Comparison of ENCODE assay signal across 1 cellular context in genomic region chr11:19817265-19817851, GRCh38.
TF ChIP-seq lines count a peak whose summit lies in the region.

No MANE protein-coding gene starts in this region.

TF ChIP-seq in H1, 55 proteins besides CTCF, POLR2A, EP300 and RAD21:
- TF ChIP-seq KDM4A (IDR thresholded peaks at IDR 0.05; ENCODE audit: low read depth, low read length, severe bottlenecking) (no peak), RXRA (IDR thresholded peaks at IDR 0.05; ENCODE audit: insufficient read depth, low read depth, low read length) (no peak), CEBPB (IDR thresholded peaks at IDR 0.05; ENCODE audit: low read depth, low read length) (no peak), CTBP2 (IDR thresholded peaks at IDR 0.05; ENCODE audit: borderline replicate concordance, insufficient read depth, insufficient read length, low read length) (peak; percentile 59), NRF1 (IDR thresholded peaks at IDR 0.05; ENCODE audit: low read depth, low read length) (no peak), BRCA1 (IDR thresholded peaks at IDR 0.05; ENCODE audit: low read depth, low read length) (no peak), JUN (IDR thresholded peaks at IDR 0.05; ENCODE audit: low read depth, low read length) (peak; percentile 76), CREB1 (IDR thresholded peaks at IDR 0.05) (no peak), ASH2L (IDR thresholded peaks at IDR 0.05; ENCODE audit: low read length) (peak; percentile 74), JUND (IDR thresholded peaks at IDR 0.05; ENCODE audit: low read length) (peak; percentile 94), SP4 (IDR thresholded peaks at IDR 0.05; ENCODE audit: low read length) (no peak), TCF12 (IDR thresholded peaks at IDR 0.05; ENCODE audit: low read depth, low read length) (0 out of 2 replicates have a peak, but pooled peaks have one; percentile 6), TEAD4 (IDR thresholded peaks at IDR 0.05; ENCODE audit: low read depth, low read length) (peak; percentile 72; the same call in 1 of the 2 replicates), GABPA (IDR thresholded peaks at IDR 0.05; ENCODE audit: borderline replicate concordance, insufficient read depth, low read length) (no peak), EZH2 (IDR thresholded peaks at IDR 0.05; ENCODE audit: low read depth, low read length, severe bottlenecking) (no peak), YY1 (IDR thresholded peaks at IDR 0.05; ENCODE audit: low read depth, low read length) (no peak), TAF1 (IDR thresholded peaks at IDR 0.05; ENCODE audit: low read depth, low read length) (0 out of 2 replicates have a peak, but pooled peaks have one; percentile 26), BCL11A (IDR thresholded peaks at IDR 0.05; ENCODE audit: low read depth in 2 of 2, low read length in 2 of 2) (peak in 1 of 2 experiments; percentile 46), BACH1 (IDR thresholded peaks at IDR 0.05; ENCODE audit: low read length) (0 out of 2 replicates have a peak, but pooled peaks have one; percentile 3), POLR2AphosphoS5 (IDR thresholded peaks at IDR 0.05; ENCODE audit: low read depth, low read length) (peak; percentile 29), PHF8 (conservative IDR thresholded peaks at IDR 0.05; ENCODE audit: low read depth, low read length) (no peak), FOSL1 (IDR thresholded peaks at IDR 0.05; ENCODE audit: insufficient read depth, low read depth, low read length) (no peak), POU5F1 (IDR thresholded peaks at IDR 0.05; ENCODE audit: low read depth, low read length) (no peak), NANOG (IDR thresholded peaks at IDR 0.05; ENCODE audit: insufficient read depth, low read depth, low read length, poor library complexity, severe bottlenecking) (peak; percentile 87)
- TF ChIP-seq, protein P1, sequence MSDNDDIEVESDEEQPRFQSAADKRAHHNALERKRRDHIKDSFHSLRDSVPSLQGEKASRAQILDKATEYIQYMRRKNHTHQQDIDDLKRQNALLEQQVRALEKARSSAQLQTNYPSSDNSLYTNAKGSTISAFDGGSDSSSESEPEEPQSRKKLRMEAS (IDR thresholded peaks at IDR 0.05) = no peak
